ENCODE assay signal across 1 cellular context in the genomic region with DNA sequence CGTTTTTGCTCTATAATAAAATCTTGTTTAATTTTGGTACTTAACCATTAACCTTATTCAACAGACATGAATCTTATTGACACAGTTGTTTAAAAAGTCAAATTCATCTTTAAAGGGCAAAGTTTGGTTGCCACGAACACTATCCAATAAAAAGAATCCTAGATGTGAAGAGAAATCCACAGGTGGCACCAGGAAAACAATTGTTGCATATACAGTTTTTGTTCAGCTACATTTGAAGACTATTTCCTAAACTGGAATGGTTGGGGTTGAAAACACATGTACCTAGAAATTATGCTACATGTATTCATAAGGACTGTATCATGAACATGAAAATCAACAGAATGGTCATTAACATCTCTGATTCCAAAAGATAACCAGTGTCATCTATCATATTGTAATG.
TF ChIP-seq lines count a peak whose summit lies in the region.

No MANE protein-coding gene starts in this region.

TF ChIP-seq in HCT116, 20 proteins besides CTCF, POLR2A, EP300 and RAD21 (continued from another document):
- no peak for TF ChIP-seq REST (IDR thresholded peaks at IDR 0.05; ENCODE audit: low read depth)
